Comparison of ENCODE assay signal across 11 cellular contexts in genomic region chr6:63245908-63246307, GRCh38. TPM values are rescaled to one million over a fixed set of nuclear protein-coding genes. Genes with fewer than 3 reads are reported as not detected.
DNase-seq lines count a peak whose midpoint lies in the region; ATAC-seq and TF ChIP-seq lines count a peak whose summit lies in the region.
"Had no signal": no experiment of that assay in that cellular context is flagged by ENCODE, and none has a peak within 500 bp of the region (broad histone marks: within the 10 kb centered on the region; RNA-seq: fewer than 3 reads in every experiment).

No MANE protein-coding gene starts in this region.

- no peaks in the 10 kb centered on the region for H3K27me3 ChIP-seq in tibial artery
- H3K27me3 ChIP-seq in CD4-positive, alpha-beta T cell (ENCODE audit: control insufficient read depth, insufficient read depth, low read length) = no peaks in the 10 kb centered on the region
- no peaks in the 10 kb centered on the region for H3K27me3 ChIP-seq in naive thymus-derived CD4-positive, alpha-beta T cell (ENCODE audit: control insufficient read depth in 2 of 2, insufficient read depth in 2 of 2, low read length in 2 of 2)
- H3K27me3 ChIP-seq: brain microvascular endothelial cell, uterus had no signal

- POLR2A ChIA-PET in HEK293 (lab: Yijun Ruan, JAX) = no interaction called here
- POLR2A ChIA-PET in CD4-positive, alpha-beta T cell (lab: Charles Lee) = no interaction called here
- POLR2A ChIA-PET in naive thymus-derived CD4-positive, alpha-beta T cell (lab: Charles Lee) = no interaction called here

- no peak for TF ChIP-seq CTCF in HEK293 (tag by site-specific recombination; IDR thresholded peaks at IDR 0.05)
- TF ChIP-seq CTCF in NB4 (IDR thresholded peaks at IDR 0.05; ENCODE audit: low read depth, low read length) = peak; percentile 30
- TF ChIP-seq CTCF in nephron progenitor cell (IDR thresholded peaks at IDR 0.05) = peak; percentile 41
- no peak for TF ChIP-seq CTCF in tibial artery (IDR thresholded peaks at IDR 0.05)
- no peak for TF ChIP-seq CTCF in CD4-positive, alpha-beta T cell (IDR thresholded peaks at IDR 0.05)

- CTCF ChIA-PET in HEK293 (lab: Yijun Ruan, JAX) = interaction anchor here (0.9 to 1.7 kb wide), 5 partner anchors 12 to 30 kb away, joined by 4 to 6 read pairs (median 4); no protein-coding TSS in a partner anchor
- CTCF ChIA-PET in CD4-positive, alpha-beta T cell (lab: Charles Lee) = no interaction called here
- CTCF ChIA-PET in naive thymus-derived CD4-positive, alpha-beta T cell (lab: Charles Lee) = no interaction called here

- no peaks in the 10 kb centered on the region for H3K27me3 Mint-ChIP-seq in nephron progenitor cell (ENCODE audit: low read depth, poor library complexity)
- H3K27me3 Mint-ChIP-seq in CD4-positive, alpha-beta T cell = no peaks in the 10 kb centered on the region
- peaks cover 0 to 4% (median 0%) of the 10 kb centered on the region in 5 donors for H3K27me3 Mint-ChIP-seq in naive thymus-derived CD4-positive, alpha-beta T cell

- no peaks in the 10 kb centered on the region for H3K36me3 Mint-ChIP-seq in nephron progenitor cell (ENCODE audit: low read depth)
- H3K36me3 Mint-ChIP-seq in CD4-positive, alpha-beta T cell (ENCODE audit: low read depth) = no peaks in the 10 kb centered on the region
- no peaks in the 10 kb centered on the region for H3K36me3 Mint-ChIP-seq in naive thymus-derived CD4-positive, alpha-beta T cell

- peak; percentile 81 for ATAC-seq in GM18868 (IDR thresholded peaks at IDR 0.05; ENCODE audit: unreplicated experiment)
- ATAC-seq in CD4-positive, alpha-beta T cell (ENCODE audit: poor library complexity) = no peak
- ATAC-seq in naive thymus-derived CD4-positive, alpha-beta T cell = no peak
- ATAC-seq: mucosa of descending colon had no signal

- no peak overlapping the region for H3K27ac Mint-ChIP-seq in nephron progenitor cell
- no peak overlapping the region for H3K27ac Mint-ChIP-seq in CD4-positive, alpha-beta T cell
- H3K27ac Mint-ChIP-seq in naive thymus-derived CD4-positive, alpha-beta T cell = no peak overlapping the region

- H3K9me3 Mint-ChIP-seq in nephron progenitor cell = no peaks in the 10 kb centered on the region
- H3K9me3 Mint-ChIP-seq in CD4-positive, alpha-beta T cell = peaks cover 2% of the 10 kb centered on the region
- no peaks in the 10 kb centered on the region for H3K9me3 Mint-ChIP-seq in naive thymus-derived CD4-positive, alpha-beta T cell

- H3K4me1 ChIP-seq in HEK293 (ENCODE audit: control insufficient read depth, insufficient read depth, low read length) (no peaks in the 10 kb centered on the region), tibial artery (no peaks in the 10 kb centered on the region)
- H3K4me1 ChIP-seq in naive thymus-derived CD4-positive, alpha-beta T cell (ENCODE audit: control insufficient read depth in 2 of 2, insufficient read depth in 2 of 2, low read length in 2 of 2) = no peaks in the 10 kb centered on the region
- H3K4me1 ChIP-seq: uterus had no signal

- TF ChIP-seq POLR2A in NB4 (IDR thresholded peaks at IDR 0.05; ENCODE audit: extremely low read depth, insufficient read length) = no peak

- no peaks in the 10 kb centered on the region for H3K9me3 ChIP-seq in HEK293 (ENCODE audit: control insufficient read depth, insufficient read depth, low read depth, low read length)
- H3K9me3 ChIP-seq in tibial artery = no peaks in the 10 kb centered on the region
- no peaks in the 10 kb centered on the region for H3K9me3 ChIP-seq in CD4-positive, alpha-beta T cell (ENCODE audit: control insufficient read depth, low read length)
- H3K9me3 ChIP-seq in naive thymus-derived CD4-positive, alpha-beta T cell (ENCODE audit: control insufficient read depth in 2 of 3, low read length in 3 of 3) = no peaks in the 10 kb centered on the region
- H3K9me3 ChIP-seq: mucosa of descending colon, uterus had no signal

- no peaks in the 10 kb centered on the region for H3K4me1 Mint-ChIP-seq in nephron progenitor cell
- H3K4me1 Mint-ChIP-seq in CD4-positive, alpha-beta T cell (ENCODE audit: low read depth) = no peaks in the 10 kb centered on the region
- no peaks in the 10 kb centered on the region for H3K4me1 Mint-ChIP-seq in naive thymus-derived CD4-positive, alpha-beta T cell

- no peak overlapping the region for H3K4me3 ChIP-seq in HEK293 (ENCODE audit: low read depth, low read length)
- H3K4me3 ChIP-seq in NB4 (ENCODE audit: low read depth, low read length) = no peak overlapping the region
- no peak overlapping the region for H3K4me3 ChIP-seq in tibial artery
- H3K4me3 ChIP-seq in naive thymus-derived CD4-positive, alpha-beta T cell (ENCODE audit: low read length) = no peak overlapping the region
- H3K4me3 ChIP-seq: mucosa of descending colon, uterus had no signal

- intact Hi-C loops in tibial artery (cut with DNase I; ENCODE audit: low total_unique reads) = no loop called here
- intact Hi-C loops in CD4-positive, alpha-beta T cell (cut with DNase I, micrococcal nuclease) = no loop called here
- intact Hi-C loops in naive thymus-derived CD4-positive, alpha-beta T cell (cut with micrococcal nuclease) = no loop called here

- peak; percentile 6 for DNase-seq in NB4 (ENCODE audit: low read depth)
- DNase-seq in nephron progenitor cell = peak; percentile 10
- DNase-seq in tibial artery = no peak
- no peak for DNase-seq in CD4-positive, alpha-beta T cell
- DNase-seq in naive thymus-derived CD4-positive, alpha-beta T cell = no peak
- DNase-seq: activated T-cell treated with anti-CD3 and anti-CD28 coated beads, Interleukin-2, amount 50 U/mL, for 48 hours; brain microvascular endothelial cell; mucosa of descending colon; uterus had no signal

- H3K4me3 Mint-ChIP-seq in nephron progenitor cell = no peak overlapping the region
- H3K4me3 Mint-ChIP-seq in CD4-positive, alpha-beta T cell = no peak overlapping the region
- no peak overlapping the region for H3K4me3 Mint-ChIP-seq in naive thymus-derived CD4-positive, alpha-beta T cell

- H3K36me3 ChIP-seq in HEK293 (ENCODE audit: control insufficient read depth in 2 of 2, insufficient read depth in 1 of 2, low read length in 2 of 2) (no peaks in the 10 kb centered on the region), tibial artery (no peaks in the 10 kb centered on the region)
- no peaks in the 10 kb centered on the region for H3K36me3 ChIP-seq in naive thymus-derived CD4-positive, alpha-beta T cell (ENCODE audit: control insufficient read depth in 2 of 3, insufficient read depth in 3 of 3, low read length in 3 of 3)
- H3K36me3 ChIP-seq: brain microvascular endothelial cell, uterus had no signal

- H3K27ac ChIP-seq in HEK293 (ENCODE audit: extremely low read depth, low read depth, low read length) = no peak overlapping the region
- no peak overlapping the region for H3K27ac ChIP-seq in tibial artery
- no peak overlapping the region for H3K27ac ChIP-seq in CD4-positive, alpha-beta T cell (ENCODE audit: low read depth, low read length)
- H3K27ac ChIP-seq in naive thymus-derived CD4-positive, alpha-beta T cell (ENCODE audit: low read depth, low read length) = no peak overlapping the region
- H3K27ac ChIP-seq: brain microvascular endothelial cell, uterus had no signal

TF ChIP-seq in HEK293, 187 proteins besides CTCF, POLR2A, EP300 and RAD21:
- TF ChIP-seq ZSCAN23 (tag by site-specific recombination; IDR thresholded peaks at IDR 0.05) = no peak
- no peak for TF ChIP-seq ZNF114 (tag by site-specific recombination; IDR thresholded peaks at IDR 0.05)
- TF ChIP-seq ZNF18 (tag by site-specific recombination; IDR thresholded peaks at IDR 0.05) = 0 out of 2 replicates have a peak, but pooled peaks have one; percentile 42
TF ChIP-seq in HEK293: peak in this region for 1.

RNA-seq across cellular contexts. Expression of gene FKBP1C, which starts 34.6 kb away (rescaled TPM):
- total RNA-seq in CD4-positive, alpha-beta T cell = not detected
- 1 to 10 TPM in 1 of 5 experiments, not detected in 4; 1.6 TPM for total RNA-seq in naive thymus-derived CD4-positive, alpha-beta T cell
- under 1 TPM in 1 of 2 donors, not detected in 1; 0.15 TPM for polyA plus RNA-seq in naive thymus-derived CD4-positive, alpha-beta T cell

Comparison
In these comparisons a context has a peak if more than half of its experiments do, and no peak if none do; other contexts are left out.
1. CTCF ChIP-seq: peak in NB4 (single experiment) and nephron progenitor cell (single experiment); none in HEK293 (single experiment), tibial artery (0 of 2) and CD4-positive, alpha-beta T cell (single experiment).
2. DNase-seq: peak in NB4 (single experiment) and nephron progenitor cell (single experiment); none in tibial artery (0 of 2), CD4-positive, alpha-beta T cell (0 of 10) and naive thymus-derived CD4-positive, alpha-beta T cell (0 of 9).